ENCODE assay signal across 8 cellular contexts in genomic region chr17:38922538-38923291, GRCh38. TPM values are rescaled to one million over a fixed set of nuclear protein-coding genes. Genes with fewer than 3 reads are reported as not detected.
A peak's percentile ranks its signal among the peaks of the same experiment; 100 is the strongest.
DNase-seq lines count a peak whose midpoint lies in the region; ATAC-seq, FAIRE-seq and TF ChIP-seq lines count a peak whose summit lies in the region.

No MANE protein-coding gene starts in this region.

- H3K4me3 ChIP-seq in K562, result no peak overlapping the region
- H3K4me3 ChIP-seq in CD4-positive, alpha-beta memory T cell (ENCODE audit: low read length in 2 of 2), result no peak overlapping the region

- H3K4me1 Mint-ChIP-seq in CD4-positive, alpha-beta T cell (ENCODE audit: low read depth), result peaks cover 37% of the 10 kb centered on the region
- H3K4me1 Mint-ChIP-seq in stimulated activated naive B cell treated with anti-CD40 and anti-IgM and Interleukin-4, amounts not matched to agents 10 μg/mL and 1 μg/mL and 100 μg/mL, for 72 hours, result peaks cover 32 to 52% of the 10 kb centered on the region in 2 donors
- peaks cover 24 to 32% (median 29%) of the 10 kb centered on the region in 4 donors for H3K4me1 Mint-ChIP-seq in CD4-positive, alpha-beta memory T cell

- H3K27ac Mint-ChIP-seq in CD4-positive, alpha-beta T cell, result peak overlapping the region; percentile 82
- H3K27ac Mint-ChIP-seq in stimulated activated naive B cell treated with anti-CD40 and anti-IgM and Interleukin-4, amounts not matched to agents 10 μg/mL and 1 μg/mL and 100 μg/mL, for 72 hours, result peak overlapping the region; percentile 65
- peak overlapping the region in 1 of 7 donors; percentile 17 for H3K27ac Mint-ChIP-seq in CD4-positive, alpha-beta memory T cell

- FAIRE-seq in K562 (lab: Jason Lieb, UNC), result no peak

- no peaks in the 10 kb centered on the region for H3K79me2 ChIP-seq in K562 (ENCODE audit: control insufficient read depth, insufficient read depth, low read length)

- no peak for TF ChIP-seq RAD21 in K562 (CRISPR knock-in tag; conservative IDR thresholded peaks at IDR 0.05 in 1 of 2, IDR thresholded peaks at IDR 0.05 in 1 of 2)

- no peaks in the 10 kb centered on the region for H3K9me1 ChIP-seq in K562 (ENCODE audit: control insufficient read depth, insufficient read depth, low read length)

- H2AFZ ChIP-seq in K562 (ENCODE audit: low read depth, low read length), result no peak overlapping the region

- H3K27me3 ChIP-seq in CD4-positive, alpha-beta T cell (ENCODE audit: control insufficient read depth, insufficient read depth, low read length), result no peaks in the 10 kb centered on the region
- no peaks in the 10 kb centered on the region for H3K27me3 ChIP-seq in K562 (ENCODE audit: control insufficient read depth in 2 of 2, insufficient read depth in 2 of 2, low read length in 2 of 2)
- no peaks in the 10 kb centered on the region for H3K27me3 ChIP-seq in CD4-positive, alpha-beta memory T cell (ENCODE audit: insufficient read depth, low read length)

- peak overlapping the region in 1 of 2 experiments; percentile 26; a peak in 1 of 4 replicates for H3K9ac ChIP-seq in K562 (ENCODE audit: insufficient read depth in 1 of 2, low read depth in 2 of 2, low read length in 2 of 2)

- WGBS in K562 (ENCODE audit: insufficient coverage, low coverage, missing lambda C conversion rate), result 41% methylated on average over 5 of the region's 6 CpGs

- H3K27ac ChIP-seq in CD4-positive, alpha-beta T cell (ENCODE audit: low read depth, low read length), result no peak overlapping the region
- no peak overlapping the region for H3K27ac ChIP-seq in K562 (ENCODE audit: extremely low read depth, low read depth, low read length)
- no peak overlapping the region for H3K27ac ChIP-seq in CD4-positive, alpha-beta memory T cell (ENCODE audit: low read depth, low read length)

- BruUV-seq in K562 (replicated peaks; lab: Mats Ljungman, UMichigan), result no TSS peak

- in situ Hi-C loops in K562 (cut with MboI), result no loop called here

- peaks cover 7 to 9% of the 10 kb centered on the region in 2 experiments; a peak in 3 of 5 replicates for H3K4me1 ChIP-seq in K562 (replicated peaks in 1 of 2; ENCODE audit: control insufficient read depth in 2 of 2, insufficient read depth in 2 of 2, low read length in 2 of 2)
- H3K4me1 ChIP-seq in CD4-positive, alpha-beta memory T cell (ENCODE audit: insufficient read depth, low read length), result peaks cover 19% of the 10 kb centered on the region

- TF ChIP-seq POLR2A in K562 (conservative IDR thresholded peaks at IDR 0.05), result 0 out of 2 replicates have a peak, but pooled peaks have one; percentile 13

- no peak for ATAC-seq in CD4-positive, alpha-beta T cell (ENCODE audit: poor library complexity)
- peak; percentile 22; the same call in 2 of the 3 replicates for ATAC-seq in K562
- peak in 1 of 2 donors; percentile 17 for ATAC-seq in stimulated activated naive B cell treated with anti-CD40 and anti-IgM and Interleukin-4, amounts not matched to agents 10 μg/mL and 1 μg/mL and 100 μg/mL, for 72 hours (replicated peaks)
- ATAC-seq in GM21717 (IDR thresholded peaks at IDR 0.05; ENCODE audit: unreplicated experiment), result no peak

- no peaks in the 10 kb centered on the region; the same call in 1 of the 2 replicates for H4K20me1 ChIP-seq in K562 (replicated peaks; ENCODE audit: control insufficient read depth, insufficient read depth, low read length)

- H3K9me3 Mint-ChIP-seq in CD4-positive, alpha-beta T cell, result no peaks in the 10 kb centered on the region
- H3K9me3 Mint-ChIP-seq in stimulated activated naive B cell treated with anti-CD40 and anti-IgM and Interleukin-4, amounts not matched to agents 10 μg/mL and 1 μg/mL and 100 μg/mL, for 72 hours, result no peaks in the 10 kb centered on the region
- H3K9me3 Mint-ChIP-seq in CD4-positive, alpha-beta memory T cell, result peaks cover 0 to 2% (median 0%) of the 10 kb centered on the region in 8 donors

- H3K9me3 ChIP-seq in CD4-positive, alpha-beta T cell (ENCODE audit: control insufficient read depth, low read length), result no peaks in the 10 kb centered on the region
- no peaks in the 10 kb centered on the region for H3K9me3 ChIP-seq in K562 (replicated peaks; ENCODE audit: control insufficient read depth, insufficient read depth, low read depth, low read length)
- no peaks in the 10 kb centered on the region for H3K9me3 ChIP-seq in CD4-positive, alpha-beta memory T cell (ENCODE audit: control insufficient read depth in 1 of 2, low read length in 2 of 2)

- H3K36me3 Mint-ChIP-seq in CD4-positive, alpha-beta T cell (ENCODE audit: low read depth), result peaks cover 35% of the 10 kb centered on the region
- H3K36me3 Mint-ChIP-seq in stimulated activated naive B cell treated with anti-CD40 and anti-IgM and Interleukin-4, amounts not matched to agents 10 μg/mL and 1 μg/mL and 100 μg/mL, for 72 hours, result peaks cover 25 to 36% of the 10 kb centered on the region in 2 donors
- H3K36me3 Mint-ChIP-seq in CD4-positive, alpha-beta memory T cell, result peaks cover 19 to 32% of the 10 kb centered on the region in 2 donors

- no peak overlapping the region for H3K4me3 Mint-ChIP-seq in CD4-positive, alpha-beta T cell
- H3K4me3 Mint-ChIP-seq in stimulated activated naive B cell treated with anti-CD40 and anti-IgM and Interleukin-4, amounts not matched to agents 10 μg/mL and 1 μg/mL and 100 μg/mL, for 72 hours, result no peak overlapping the region
- H3K4me3 Mint-ChIP-seq in CD4-positive, alpha-beta memory T cell, result no peak overlapping the region

- no peak overlapping the region for H3K4me2 ChIP-seq in K562 (ENCODE audit: insufficient read depth, low read length)

- POLR2A ChIA-PET in CD4-positive, alpha-beta T cell (lab: Charles Lee), result interaction anchor here (1.5 to 3.0 kb wide), 2 partner anchors 53 to 69 kb away, joined by 8 to 20 read pairs; partner anchors contain the start of genes LASP1 and RPL23
- POLR2A ChIA-PET in K562 (lab: Yijun Ruan, JAX), result interaction anchor here (0.7 to 2.5 kb wide), 7 partner anchors 9 to 478 kb away, joined by 3 to 7 read pairs (median 4); no protein-coding TSS in a partner anchor
- POLR2A ChIA-PET in CD4-positive, alpha-beta memory T cell (lab: Charles Lee; ENCODE audit: partially characterized antibody), result interaction anchor here (0.6 to 5.7 kb wide), 10 partner anchors 14 to 218 kb away, joined by 3 to 44 read pairs (median 5); partner anchors contain the start of genes LASP1 and RPL23

- CTCF ChIA-PET in CD4-positive, alpha-beta T cell (lab: Charles Lee), result interaction anchor here (1.5 to 1.8 kb wide), 2 partner anchors 40 to 51 kb away, joined by 4 to 5 read pairs; no protein-coding TSS in a partner anchor
- CTCF ChIA-PET in K562 (lab: Yijun Ruan, JAX; ENCODE audit: low intra/inter-chr PET ratio), result interaction anchor here (0.5 kb wide), 1 partner anchor 54 kb away, joined by 5 read pairs; no protein-coding TSS in a partner anchor
- CTCF ChIA-PET in CD4-positive, alpha-beta memory T cell (lab: Charles Lee; ENCODE audit: partially characterized antibody), result interaction anchor here (0.6 to 4.0 kb wide), 13 partner anchors 10 to 252 kb away, joined by 3 to 19 read pairs (median 4); no protein-coding TSS in a partner anchor

- peaks cover 26% of the 10 kb centered on the region; the same call in 1 of the 3 replicates for H3K36me3 ChIP-seq in K562 (ENCODE audit: control insufficient read depth, insufficient read depth, low read length)
- H3K36me3 ChIP-seq in CD4-positive, alpha-beta memory T cell (ENCODE audit: insufficient read depth, low read length), result peaks cover 23% of the 10 kb centered on the region

- intact Hi-C loops in CD4-positive, alpha-beta T cell (cut with DNase I, micrococcal nuclease), result loop anchor here in 1 of 2 experiments (5.0 kb wide), 1 partner anchor 40 kb away; no protein-coding TSS in a partner anchor
- intact Hi-C loops in K562 (cut with micrococcal nuclease), result no loop called here
- intact Hi-C loops in CD4-positive, alpha-beta memory T cell (cut with micrococcal nuclease), result no loop called here

- no peaks in the 10 kb centered on the region for H3K27me3 Mint-ChIP-seq in CD4-positive, alpha-beta T cell
- H3K27me3 Mint-ChIP-seq in stimulated activated naive B cell treated with anti-CD40 and anti-IgM and Interleukin-4, amounts not matched to agents 10 μg/mL and 1 μg/mL and 100 μg/mL, for 72 hours, result no peaks in the 10 kb centered on the region
- no peaks in the 10 kb centered on the region for H3K27me3 Mint-ChIP-seq in CD4-positive, alpha-beta memory T cell

- no peak for TF ChIP-seq CTCF in CD4-positive, alpha-beta T cell (IDR thresholded peaks at IDR 0.05)
- no peak for TF ChIP-seq CTCF in K562 (IDR thresholded peaks at IDR 0.05 in 2 of 3, conservative IDR thresholded peaks at IDR 0.05 in 1 of 3; ENCODE audit: insufficient read depth in 2 of 3, low read depth in 1 of 3, low read length in 3 of 3)

- no peak for DNase-seq in CD4-positive, alpha-beta T cell
- peak; percentile 7 for DNase-seq in NCI-H1694 treated with DMSO at 0.1 percent for 48 hours (lab: John Stamatoyannopoulos, UW)
- DNase-seq in K562 (ENCODE audit: extremely low read depth in 1 of 4, low spot score in 3 of 4), result peak in 2 of 4 experiments; percentile 27 to 36
- peak; percentile 65 for DNase-seq in iris pigment epithelial cell (ENCODE audit: low read depth)
- DNase-seq in stimulated activated naive B cell treated with anti-CD40 and anti-IgM and Interleukin-4, amounts not matched to agents 10 μg/mL and 1 μg/mL and 100 μg/mL, for 72 hours, result no peak
- no peak for DNase-seq in HPDE6-E6E7 (ENCODE audit: extremely low spot score)
- DNase-seq in CD4-positive, alpha-beta memory T cell, result no peak

- TF ChIP-seq EP300 in K562 (IDR thresholded peaks at IDR 0.05; ENCODE audit: low read length), result no peak

RNA-seq across cellular contexts. Expression of gene FBXO47, which starts 44.5 kb away (rescaled TPM):
- total RNA-seq in CD4-positive, alpha-beta T cell, result not detected
- not detected in 2 replicates for total RNA-seq in K562 (2011; cell fraction: chromatin; rRNA removed; ENCODE audit: low replicate concordance)
- total RNA-seq in K562 (2011; cell fraction: nucleolus; rRNA removed), result not detected in 2 replicates
- not detected in 2 replicates for total RNA-seq in K562 (2011; cell fraction: nucleoplasm; rRNA removed)
- total RNA-seq in K562 (2014; rRNA removed) (not detected in 2 replicates), K562 (2014; rRNA removed; fragmentation: Illumina TruSeq; extraction: Trizol) (not detected in 2 replicates), K562 (2015; rRNA removed; fragmentation: Illumina TruSeq; extraction: Trizol) (not detected in 2 replicates), K562 (2021) (not detected in 2 replicates)
- polyA plus RNA-seq in K562 (2011; rRNA removed) (not detected in 2 replicates), K562 (2014; fragmentation: Illumina TruSeq; extraction: Trizol) (not detected in 2 replicates), K562 (2014; fragmentation: Nextera tagmentation; extraction: Ambion mirVana) (not detected), K562 (2014; rRNA removed) (not detected in 2 replicates)
- not detected in 2 replicates for polyA plus RNA-seq in K562 (2011; cell fraction: cytosol; rRNA removed)
- polyA plus RNA-seq in K562 (2011; cell fraction: nucleus; rRNA removed), result not detected in 2 replicates
- not detected in 2 replicates for polyA plus RNA-seq in K562 (2012)
- not detected in 2 replicates for polyA minus RNA-seq in K562 (2011; rRNA and poly(A)+ RNA removed)
- not detected in 2 replicates for polyA minus RNA-seq in K562 (2011; cell fraction: cytosol; rRNA and poly(A)+ RNA removed)
- not detected in 2 replicates for polyA minus RNA-seq in K562 (2011; cell fraction: nucleus; rRNA and poly(A)+ RNA removed)
- not detected for total RNA-seq in CD4-positive, alpha-beta memory T cell
- polyA plus RNA-seq in CD4-positive, alpha-beta memory T cell, result not detected

RNA-seq across cellular contexts. Expression of gene LASP1, which starts 52.9 kb away (rescaled TPM):
- total RNA-seq in CD4-positive, alpha-beta T cell, result 10 to 100 TPM; 50.1 to 50.5 TPM
- 56.3 and 141 TPM in 2 replicates for total RNA-seq in K562 (2011; cell fraction: chromatin; rRNA removed; ENCODE audit: low replicate concordance)
- 52.5 and 72.2 TPM in 2 replicates for total RNA-seq in K562 (2011; cell fraction: nucleolus; rRNA removed)
- total RNA-seq in K562 (2011; cell fraction: nucleoplasm; rRNA removed), result 56.8 and 72.4 TPM in 2 replicates
- total RNA-seq in K562 (2014; rRNA removed), result 48.5 and 49.0 TPM in 2 replicates
- 35.1 and 38.8 TPM in 2 replicates for total RNA-seq in K562 (2014; rRNA removed; fragmentation: Illumina TruSeq; extraction: Trizol)
- total RNA-seq in K562 (2015; rRNA removed; fragmentation: Illumina TruSeq; extraction: Trizol), result 55.3 and 58.7 TPM in 2 replicates
- total RNA-seq in K562 (2021), result 112 and 125 TPM in 2 replicates
- 45.9 and 62.1 TPM in 2 replicates for polyA plus RNA-seq in K562 (2011; rRNA removed)
- polyA plus RNA-seq in K562 (2011; cell fraction: cytosol; rRNA removed), result 58.9 and 166 TPM in 2 replicates
- 25.9 and 52.6 TPM in 2 replicates for polyA plus RNA-seq in K562 (2011; cell fraction: nucleus; rRNA removed)
- polyA plus RNA-seq in K562 (2012), result 110 and 126 TPM in 2 replicates
- polyA plus RNA-seq in K562 (2014; fragmentation: Illumina TruSeq; extraction: Trizol), result 95.7 and 104 TPM in 2 replicates
- 10 to 100 TPM; 23.0 to 23.6 TPM for polyA plus RNA-seq in K562 (2014; fragmentation: Nextera tagmentation; extraction: Ambion mirVana)
- 69.1 and 78.2 TPM in 2 replicates for polyA plus RNA-seq in K562 (2014; rRNA removed)
- polyA minus RNA-seq in K562 (2011; rRNA and poly(A)+ RNA removed), result 48.3 and 89.0 TPM in 2 replicates
- polyA minus RNA-seq in K562 (2011; cell fraction: cytosol; rRNA and poly(A)+ RNA removed), result 56.3 and 79.0 TPM in 2 replicates
- polyA minus RNA-seq in K562 (2011; cell fraction: nucleus; rRNA and poly(A)+ RNA removed), result 20.1 and 22.1 TPM in 2 replicates
- total RNA-seq in CD4-positive, alpha-beta memory T cell, result 100 to 1,000 TPM; 120 to 122 TPM
- polyA plus RNA-seq in CD4-positive, alpha-beta memory T cell, result 10 to 100 TPM; 32.1 to 65.3 TPM

Comparison
In these comparisons a context has a peak if more than half of its experiments do, and no peak if none do; other contexts are left out.
1. DNase-seq: peak in NCI-H1694 treated with DMSO at 0.1 percent for 48 hours (single experiment) and iris pigment epithelial cell (single experiment); none in CD4-positive, alpha-beta T cell (0 of 10), stimulated activated naive B cell treated with anti-CD40 and anti-IgM and Interleukin-4, amounts not matched to agents 10 μg/mL and 1 μg/mL and 100 μg/mL, for 72 hours (single experiment), HPDE6-E6E7 (single experiment) and CD4-positive, alpha-beta memory T cell (0 of 5).